In genomic region chr1:66315675-66316074, GRCh38 we compare ENCODE assay signal across 14 cellular contexts.
A peak's percentile ranks its signal among the peaks of the same experiment; 100 is the strongest.
DNase-seq lines count a peak whose midpoint lies in the region; ATAC-seq and TF ChIP-seq lines count a peak whose summit lies in the region.
"Had no signal": no experiment of that assay in that cellular context is flagged by ENCODE, and none has a peak within 500 bp of the region (broad histone marks: within the 10 kb centered on the region; RNA-seq: fewer than 3 reads in every experiment).

No MANE protein-coding gene starts in this region.

- H3K27me3 ChIP-seq in PC-9 (ENCODE audit: insufficient read depth, low read depth): no peaks in the 10 kb centered on the region
- H3K27me3 ChIP-seq: adrenal gland, BLaER1, gastroesophageal sphincter had no signal

- H3F3A ChIP-seq in PC-9 (ENCODE audit: insufficient read depth, low read depth): no peaks in the 10 kb centered on the region

- H3K27ac ChIP-seq in PC-9: peak overlapping the region; percentile 8; the same call in 1 of the 2 replicates
- H3K27ac ChIP-seq: BLaER1 had no signal

- no TSS peak for BruUV-seq in PC-9 (replicated peaks; lab: Mats Ljungman, UMichigan)

- peaks cover 4% of the 10 kb centered on the region for H3K9me3 Mint-ChIP-seq in osteocyte (ENCODE audit: unreplicated experiment)

- no peaks in the 10 kb centered on the region for H3K9me3 ChIP-seq in PC-9 (ENCODE audit: insufficient read depth, low read depth)
- H3K9me3 ChIP-seq: adrenal gland, BLaER1, gastroesophageal sphincter had no signal

- no peaks in the 10 kb centered on the region for H3K36me3 Mint-ChIP-seq in osteocyte (ENCODE audit: unreplicated experiment)

- H3K36me3 ChIP-seq in PC-9 (ENCODE audit: low read depth): no peaks in the 10 kb centered on the region
- H3K36me3 ChIP-seq: adrenal gland, BLaER1, gastroesophageal sphincter had no signal

- no peak overlapping the region for H2AFZ ChIP-seq in PC-9

- H3K27ac Mint-ChIP-seq in osteocyte (ENCODE audit: unreplicated experiment): no peak overlapping the region
- H3K27ac Mint-ChIP-seq: activated CD4-positive, alpha-beta T cell treated with anti-CD3 and anti-CD28 coated beads for 36 hours; activated T-cell treated with anti-CD3 and anti-CD28 coated beads, Interleukin-2, amount 50 U/mL, for 24 hours had no signal

- H3K4me3 ChIP-seq in PC-9 (no peak overlapping the region), epithelial cell of esophagus (ENCODE audit: low read length) (no peak overlapping the region)
- H3K4me3 ChIP-seq: adrenal gland, BLaER1, gastroesophageal sphincter had no signal

- H3K9me2 ChIP-seq in PC-9 (ENCODE audit: insufficient read depth): no peaks in the 10 kb centered on the region

- H3K79me2 ChIP-seq in PC-9 (ENCODE audit: low read depth): no peaks in the 10 kb centered on the region

- ATAC-seq in omental fat pad (ENCODE audit: low FRiP score): peak; percentile 49
- ATAC-seq in GM21423 (IDR thresholded peaks at IDR 0.05; ENCODE audit: unreplicated experiment): no peak
- ATAC-seq in GM19023 (IDR thresholded peaks at IDR 0.05; ENCODE audit: unreplicated experiment): no peak
- ATAC-seq: activated CD4-positive, alpha-beta T cell treated with anti-CD3 and anti-CD28 coated beads for 36 hours; gastroesophageal sphincter had no signal

- intact Hi-C loops in PC-9 (cut with micrococcal nuclease; ENCODE audit: unreplicated experiment): loop anchor here (1.0 to 2.0 kb wide), 2 partner anchors 14 to 15 kb away; no protein-coding TSS in a partner anchor

- H3K4me1 ChIP-seq in PC-9 (replicated peaks; ENCODE audit: insufficient read depth): no peaks in the 10 kb centered on the region
- H3K4me1 ChIP-seq: adrenal gland had no signal

- CTCF ChIA-PET in PC-9 (lab: Charles Lee): no interaction called here

- POLR2A ChIA-PET in PC-9 (lab: Charles Lee; ENCODE audit: unreplicated experiment): interaction anchor here (0.6 kb wide), 1 partner anchor 35 kb away, joined by 4 read pairs; no protein-coding TSS in a partner anchor

- H3K27me3 Mint-ChIP-seq in osteocyte (ENCODE audit: unreplicated experiment): no peaks in the 10 kb centered on the region
- H3K27me3 Mint-ChIP-seq: activated CD4-positive, alpha-beta T cell treated with anti-CD3 and anti-CD28 coated beads for 36 hours; activated T-cell treated with anti-CD3 and anti-CD28 coated beads, Interleukin-2, amount 50 U/mL, for 24 hours had no signal

- peaks cover 13% of the 10 kb centered on the region for H3K4me1 Mint-ChIP-seq in osteocyte (ENCODE audit: unreplicated experiment)

- no peak overlapping the region for H3K4me3 Mint-ChIP-seq in osteocyte (ENCODE audit: unreplicated experiment)
- H3K4me3 Mint-ChIP-seq: activated CD4-positive, alpha-beta T cell treated with anti-CD3 and anti-CD28 coated beads for 36 hours; activated T-cell treated with anti-CD3 and anti-CD28 coated beads, Interleukin-2, amount 50 U/mL, for 24 hours had no signal

- H3K4me2 ChIP-seq in PC-9: no peak overlapping the region
- H3K4me2 ChIP-seq: BLaER1 had no signal

- DNase-seq in ELR (ENCODE audit: low read depth) (peak; percentile 78), PC-9 (peak; percentile 55 to 71), epithelial cell of esophagus (ENCODE audit: low read depth) (peak; percentile 94), omental fat pad (ENCODE audit: low spot score) (no peak), occipital lobe (lab: John Stamatoyannopoulos, UW) (no peak), osteocyte (ENCODE audit: extremely low spot score, unreplicated experiment) (no peak)
- DNase-seq: activated CD4-positive, alpha-beta T cell treated with anti-CD3 and anti-CD28 coated beads for 36 hours; activated T-cell treated with anti-CD3 and anti-CD28 coated beads, Interleukin-2, amount 50 U/mL, for 24 hours; adrenal gland; retina had no signal

- no peak for TF ChIP-seq CTCF in PC-9 (conservative IDR thresholded peaks at IDR 0.05)
- no peak for TF ChIP-seq CTCF in epithelial cell of esophagus (IDR thresholded peaks at IDR 0.05; ENCODE audit: insufficient read depth, low read depth, low read length, missing control alignments)
- no peak for TF ChIP-seq CTCF in omental fat pad (IDR thresholded peaks at IDR 0.05)
- no peak for TF ChIP-seq CTCF in osteocyte (IDR thresholded peaks at IDR 0.05)

- H4K20me1 ChIP-seq in PC-9 (ENCODE audit: insufficient read depth): no peaks in the 10 kb centered on the region
- H4K20me1 ChIP-seq: BLaER1 had no signal

Comparison
In these comparisons a context has a peak if more than half of its experiments do, and no peak if none do; other contexts are left out.
1. DNase-seq: peak in ELR (single experiment), PC-9 (2 of 2) and epithelial cell of esophagus (single experiment); none in omental fat pad (single experiment), occipital lobe (single experiment) and osteocyte (single experiment).